Comparison of ENCODE assay signal across 1 cellular context in genomic region chr1:37717631-37718030, GRCh38.
TF ChIP-seq lines count a peak whose summit lies in the region.

No MANE protein-coding gene starts in this region.

TF ChIP-seq in HepG2, 621 proteins besides CTCF, POLR2A, EP300 and RAD21:
- TF ChIP-seq ZBTB46 (CRISPR knock-in tag; IDR thresholded peaks at IDR 0.05; ENCODE audit: borderline replicate concordance) (no peak), SOX13 (IDR thresholded peaks at IDR 0.05) (0 out of 2 replicates have a peak, but pooled peaks have one; percentile 15), SOX13 (CRISPR knock-in tag; conservative IDR thresholded peaks at IDR 0.05 in 1 of 2, IDR thresholded peaks at IDR 0.05 in 1 of 2) (no peak)
TF ChIP-seq in HepG2: peak in this region for 1.
